ENCODE assay signal across 17 cellular contexts in genomic region chr2:11701831-11702301, GRCh38. TPM values are rescaled to one million over a fixed set of nuclear protein-coding genes. Genes with fewer than 3 reads are reported as not detected.
DNase-seq lines count a peak whose midpoint lies in the region; ATAC-seq, FAIRE-seq and TF ChIP-seq lines count a peak whose summit lies in the region.
"Had no signal": no experiment of that assay in that cellular context is flagged by ENCODE, and none has a peak within 500 bp of the region (broad histone marks: within the 10 kb centered on the region; RNA-seq: fewer than 3 reads in every experiment).

No MANE protein-coding gene starts in this region.

- no peak overlapping the region for H3K4me3 ChIP-seq in SJCRH30
- no peak overlapping the region for H3K4me3 ChIP-seq in hepatocyte
- H3K4me3 ChIP-seq in testis = no peak overlapping the region

- H3K9me3 ChIP-seq in SJCRH30 (replicated peaks) = no peaks in the 10 kb centered on the region
- H3K9me3 ChIP-seq in hepatocyte (ENCODE audit: low read depth) = no peaks in the 10 kb centered on the region
- H3K9me3 ChIP-seq in testis = no peaks in the 10 kb centered on the region

- 63% methylated on average over 12 of the region's 12 CpGs for WGBS in hepatocyte (ENCODE audit: low lambda C conversion rate, missing lambda C conversion rate)
- WGBS in testis, 2 donors = 82% methylated on average over 12 of the region's 12 CpGs

- no peak overlapping the region for H3K27ac ChIP-seq in SJCRH30
- H3K27ac ChIP-seq in hepatocyte = peak overlapping the region; percentile 72
- H3K27ac ChIP-seq in testis = no peak overlapping the region

- no peak for FAIRE-seq in frontal cortex (lab: Jason Lieb, UNC)
- FAIRE-seq: A204.1 had no signal

- no peak overlapping the region for H3K4me2 ChIP-seq in hepatocyte

- no peak overlapping the region for H2AFZ ChIP-seq in hepatocyte

- intact Hi-C loops in testis (cut with DNase I; ENCODE audit: low total_unique reads) = no loop called here

- no peak for TF ChIP-seq POLR2A in testis (IDR thresholded peaks at IDR 0.05)

- DNase-seq in SHP77 treated with DMSO at 0.1 percent for 48 hours (lab: John Stamatoyannopoulos, UW) (peak; percentile 16), SHP77 (lab: John Stamatoyannopoulos, UW) (no peak), SJCRH30 (peak; percentile 30 to 51), hepatocyte (ENCODE audit: low spot score) (peak; percentile 74), testis (peak; percentile 59), islet precursor cell (no peak), frontal cortex (ENCODE audit: low spot score in 2 of 2) (no peak)
- DNase-seq: activated CD4-positive, alpha-beta memory T cell treated with anti-CD3 and anti-CD28 coated beads for 36 hours; amniotic stem cell; effector CD4-positive, alpha-beta T cell; NCI-H345; SW 1271 had no signal

- peaks cover 16% of the 10 kb centered on the region for H3K4me1 ChIP-seq in SJCRH30
- peaks cover 11% of the 10 kb centered on the region for H3K4me1 ChIP-seq in hepatocyte (ENCODE audit: insufficient read depth)
- peaks cover 20% of the 10 kb centered on the region for H3K4me1 ChIP-seq in testis

- H3K9me2 ChIP-seq in hepatocyte (replicated peaks; ENCODE audit: insufficient read depth) = no peaks in the 10 kb centered on the region

- H3K79me2 ChIP-seq in hepatocyte = no peaks in the 10 kb centered on the region

- H3K27me3 ChIP-seq in SJCRH30 (no peaks in the 10 kb centered on the region), hepatocyte (no peaks in the 10 kb centered on the region), testis (no peaks in the 10 kb centered on the region)

- no peak for TF ChIP-seq CTCF in hepatocyte (IDR thresholded peaks at IDR 0.05; ENCODE audit: poor library complexity)
- no peak for TF ChIP-seq CTCF in testis (IDR thresholded peaks at IDR 0.05)

- H4K20me1 ChIP-seq in hepatocyte (ENCODE audit: insufficient read depth, poor library complexity, severe bottlenecking) = no peaks in the 10 kb centered on the region

- H3K36me3 ChIP-seq in SJCRH30 (no peaks in the 10 kb centered on the region), hepatocyte (replicated peaks; ENCODE audit: insufficient read depth, low read depth) (no peaks in the 10 kb centered on the region), testis (ENCODE audit: low read depth, missing control alignments) (no peaks in the 10 kb centered on the region)

- ATAC-seq in HG03280 (IDR thresholded peaks at IDR 0.05; ENCODE audit: unreplicated experiment) = no peak

RNA-seq across cellular contexts. Expression of gene NTSR2, which starts 31.9 kb away (rescaled TPM):
- total RNA-seq in SJCRH30 (2014; rRNA removed; shearing (Covaris generic)) = not detected in 2 replicates
- total RNA-seq in hepatocyte (not detected in 2 replicates), testis (under 1 TPM; 0.47 to 0.68 TPM), frontal cortex (0.82 TPM)
- polyA plus RNA-seq in hepatocyte (0.28 TPM in 1 of 2 replicates, not detected in the other), testis (ENCODE audit: insufficient read depth, low read depth, low replicate concordance) (not detected)
- total RNA-seq: activated CD4-positive, alpha-beta memory T cell treated with anti-CD3 and anti-CD28 coated beads for 36 hours; Daoy; LHCN-M2; mononuclear cell had no signal

RNA-seq across cellular contexts. Expression of gene LPIN1, which starts 44.6 kb away (rescaled TPM):
- total RNA-seq in SJCRH30 (2014; rRNA removed; shearing (Covaris generic)) = 31.0 and 37.0 TPM in 2 replicates
- total RNA-seq in hepatocyte = 35.3 and 42.6 TPM in 2 replicates
- polyA plus RNA-seq in hepatocyte = 34.5 and 45.8 TPM in 2 replicates
- 100 to 1,000 TPM in 1 of 2 donors, 10 to 100 TPM in 1; 90.0 to 198 TPM for total RNA-seq in testis
- 169 TPM for polyA plus RNA-seq in testis (ENCODE audit: insufficient read depth, low read depth, low replicate concordance)
- total RNA-seq in frontal cortex = 28.1 TPM

Comparison
In these comparisons a context has a peak if more than half of its experiments do, and no peak if none do; other contexts are left out.
1. DNase-seq: peak in SHP77 treated with DMSO at 0.1 percent for 48 hours (single experiment), SJCRH30 (2 of 2), hepatocyte (single experiment) and testis (single experiment); none in SHP77 (0 of 2), islet precursor cell (single experiment) and frontal cortex (0 of 2).